8 cellular contexts compared by ENCODE assay signal in the genomic region with DNA sequence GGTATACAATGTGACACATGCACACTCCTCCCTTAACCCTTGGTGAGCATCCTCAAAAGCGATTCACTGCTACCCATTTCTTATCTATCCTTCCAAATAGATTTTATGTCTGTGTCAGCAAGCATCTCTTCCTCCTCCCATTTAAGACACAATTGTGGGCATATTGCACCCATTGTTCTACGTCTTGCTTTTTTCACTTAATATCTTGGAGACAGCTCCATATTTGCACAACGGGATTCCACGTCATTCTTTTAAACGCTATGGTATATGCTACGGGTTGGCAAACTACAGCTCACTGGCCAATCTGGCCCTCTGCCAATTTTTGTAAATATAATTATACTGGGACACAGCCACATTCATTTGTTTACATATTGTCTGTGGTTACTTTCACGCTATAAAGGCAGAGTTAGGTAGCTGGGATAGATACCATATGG.
A peak's percentile ranks its signal among the peaks of the same experiment; 100 is the strongest.
DNase-seq lines count a peak whose midpoint lies in the region; ATAC-seq and TF ChIP-seq lines count a peak whose summit lies in the region.

No MANE protein-coding gene starts in this region.

- TF ChIP-seq CTCF in DOHH2 (IDR thresholded peaks at IDR 0.05; ENCODE audit: low read depth, low read length, poor library complexity, severe bottlenecking) (no peak), lower lobe of right lung (IDR thresholded peaks at IDR 0.05) (no peak), WERI-Rb-1 (IDR thresholded peaks at IDR 0.05; ENCODE audit: low read depth, low read length) (no peak)

- peaks cover 77% of the 10 kb centered on the region for H3K4me1 ChIP-seq in DOHH2 (ENCODE audit: control insufficient read depth, low read length)
- peaks cover 99% of the 10 kb centered on the region for H3K4me1 ChIP-seq in lower lobe of right lung

- H3K27ac ChIP-seq in DOHH2 (ENCODE audit: low read depth, low read length): peak overlapping the region; percentile 70
- peak overlapping the region; percentile 84 for H3K27ac ChIP-seq in lower lobe of right lung
- no peak overlapping the region for H3K27ac ChIP-seq in WERI-Rb-1

- H3K36me3 ChIP-seq in DOHH2 (ENCODE audit: control insufficient read depth, low read length): peaks cover 21% of the 10 kb centered on the region
- H3K36me3 ChIP-seq in lower lobe of right lung: peaks cover 7% of the 10 kb centered on the region
- H3K36me3 ChIP-seq in WERI-Rb-1: peaks cover 4% of the 10 kb centered on the region

- peak overlapping the region; percentile 31 for H3K27ac Mint-ChIP-seq in activated naive CD8-positive, alpha-beta T cell treated with anti-CD3 and anti-CD28 coated beads, Interleukin-2, amount 50 U/mL, for 24 hours

- H3K4me1 Mint-ChIP-seq in activated naive CD8-positive, alpha-beta T cell treated with anti-CD3 and anti-CD28 coated beads, Interleukin-2, amount 50 U/mL, for 24 hours: peaks cover 99% of the 10 kb centered on the region

- intact Hi-C loops in lower lobe of right lung (cut with DNase I): no loop called here

- H3K27me3 ChIP-seq in DOHH2 (ENCODE audit: control insufficient read depth, low read length) (no peaks in the 10 kb centered on the region), lower lobe of right lung (ENCODE audit: low read depth) (no peaks in the 10 kb centered on the region), WERI-Rb-1 (ENCODE audit: insufficient read depth, low read depth, severe bottlenecking) (no peaks in the 10 kb centered on the region)

- no peak for ATAC-seq in activated naive CD8-positive, alpha-beta T cell treated with anti-CD3 and anti-CD28 coated beads, Interleukin-2, amount 50 U/mL, for 24 hours
- no peak for ATAC-seq in lower lobe of right lung
- no peak for ATAC-seq in HG02852 (IDR thresholded peaks at IDR 0.05; ENCODE audit: unreplicated experiment)
- ATAC-seq in HG03521 (IDR thresholded peaks at IDR 0.05; ENCODE audit: unreplicated experiment): no peak
- ATAC-seq in HG03045 (IDR thresholded peaks at IDR 0.05; ENCODE audit: unreplicated experiment): no peak

- peaks cover 11% of the 10 kb centered on the region for H3K79me2 ChIP-seq in DOHH2 (ENCODE audit: control insufficient read depth, low read length)

- H4K20me1 ChIP-seq in DOHH2 (ENCODE audit: control insufficient read depth, insufficient read depth, low read depth, low read length): 0 out of 2 replicates have a peak, but pooled peaks cover 5% of the 10 kb centered on the region

- peaks cover 12% of the 10 kb centered on the region for H3F3A ChIP-seq in DOHH2 (ENCODE audit: control insufficient read depth, insufficient read depth)

- H3K9me3 Mint-ChIP-seq in activated naive CD8-positive, alpha-beta T cell treated with anti-CD3 and anti-CD28 coated beads, Interleukin-2, amount 50 U/mL, for 24 hours: no peaks in the 10 kb centered on the region

- no peak overlapping the region for H3K4me3 Mint-ChIP-seq in activated naive CD8-positive, alpha-beta T cell treated with anti-CD3 and anti-CD28 coated beads, Interleukin-2, amount 50 U/mL, for 24 hours

- peaks cover 2% of the 10 kb centered on the region for H3K27me3 Mint-ChIP-seq in activated naive CD8-positive, alpha-beta T cell treated with anti-CD3 and anti-CD28 coated beads, Interleukin-2, amount 50 U/mL, for 24 hours

- no peaks in the 10 kb centered on the region for H3K9me3 ChIP-seq in DOHH2 (ENCODE audit: control insufficient read depth, insufficient read depth, low read length)
- H3K9me3 ChIP-seq in lower lobe of right lung: no peaks in the 10 kb centered on the region
- no peaks in the 10 kb centered on the region for H3K9me3 ChIP-seq in WERI-Rb-1 (ENCODE audit: severe bottlenecking)

- DNase-seq in NCI-H1417 treated with DMSO at 0.1 percent for 48 hours (lab: John Stamatoyannopoulos, UW) (peak; percentile 74), lower lobe of right lung (no peak), WERI-Rb-1 (no peak)
- no peak for DNase-seq in activated naive CD8-positive, alpha-beta T cell treated with anti-CD3 and anti-CD28 coated beads, Interleukin-2, amount 50 U/mL, for 24 hours

- peak overlapping the region; percentile 80 for H3K4me2 ChIP-seq in DOHH2 (ENCODE audit: low read length)

- peak overlapping the region; percentile 67 for H3K4me3 ChIP-seq in DOHH2 (ENCODE audit: low read length)
- peak overlapping the region; percentile 2 for H3K4me3 ChIP-seq in lower lobe of right lung
- no peak overlapping the region for H3K4me3 ChIP-seq in WERI-Rb-1 (ENCODE audit: low read depth, low read length)

- H3K36me3 Mint-ChIP-seq in activated naive CD8-positive, alpha-beta T cell treated with anti-CD3 and anti-CD28 coated beads, Interleukin-2, amount 50 U/mL, for 24 hours (ENCODE audit: low read depth): peaks cover 56% of the 10 kb centered on the region

- H3K9me2 ChIP-seq in DOHH2 (replicated peaks; ENCODE audit: control insufficient read depth, low read length): no peaks in the 10 kb centered on the region
